Comparison of ENCODE assay signal across 8 cellular contexts in genomic region chr1:151251656-151252470, GRCh38. TPM values are rescaled to one million over a fixed set of nuclear protein-coding genes. Genes with fewer than 3 reads are reported as not detected.
DNase-seq lines count a peak whose midpoint lies in the region; ATAC-seq and TF ChIP-seq lines count a peak whose summit lies in the region.

No MANE protein-coding gene starts in this region.

- H3K9me3 Mint-ChIP-seq in activated CD8-positive, alpha-beta T cell treated with anti-CD3 and anti-CD28 coated beads for 36 hours: no peaks in the 10 kb centered on the region
- H3K9me3 Mint-ChIP-seq in endothelial cell (ENCODE audit: unreplicated experiment): no peaks in the 10 kb centered on the region

- H3K36me3 Mint-ChIP-seq in activated CD8-positive, alpha-beta T cell treated with anti-CD3 and anti-CD28 coated beads for 36 hours (ENCODE audit: low read depth): peaks cover 21% of the 10 kb centered on the region
- peaks cover 15% of the 10 kb centered on the region for H3K36me3 Mint-ChIP-seq in endothelial cell (ENCODE audit: low read depth, unreplicated experiment)

- no peaks in the 10 kb centered on the region for H3K27me3 Mint-ChIP-seq in activated CD8-positive, alpha-beta T cell treated with anti-CD3 and anti-CD28 coated beads for 36 hours
- peaks cover 3% of the 10 kb centered on the region for H3K27me3 Mint-ChIP-seq in endothelial cell (ENCODE audit: unreplicated experiment)

- CTCF ChIA-PET in activated CD8-positive, alpha-beta T cell treated with anti-CD3 and anti-CD28 coated beads for 36 hours (lab: Charles Lee): interaction anchor here (0.7 to 2.9 kb wide), 41 partner anchors 9 to 226 kb away, joined by 3 to 28 read pairs (median 5); partner anchors contain the start of genes PI4KB, TMOD4, TNFAIP8L2 and VPS72

- peak overlapping the region; percentile 34 for H3K27ac Mint-ChIP-seq in activated CD8-positive, alpha-beta T cell treated with anti-CD3 and anti-CD28 coated beads for 36 hours
- H3K27ac Mint-ChIP-seq in endothelial cell (ENCODE audit: unreplicated experiment): peak overlapping the region; percentile 64

- intact Hi-C loops in activated CD8-positive, alpha-beta T cell treated with anti-CD3 and anti-CD28 coated beads for 36 hours (cut with micrococcal nuclease): loop anchor here (5.0 kb wide), 1 partner anchor 55 kb away; the partner anchor contains the start of gene PIP5K1A

- POLR2A ChIA-PET in activated CD8-positive, alpha-beta T cell treated with anti-CD3 and anti-CD28 coated beads for 36 hours (lab: Charles Lee): interaction anchor here (0.5 to 2.0 kb wide), 5 partner anchors 30 to 202 kb away, joined by 3 to 6 read pairs (median 3); partner anchors contain the start of genes TNFAIP8L2 and ZNF687

- ATAC-seq in activated CD8-positive, alpha-beta T cell treated with anti-CD3 and anti-CD28 coated beads for 36 hours: peak; percentile 57
- no peak for ATAC-seq in HG03025 (IDR thresholded peaks at IDR 0.05; ENCODE audit: low FRiP score, unreplicated experiment)

- H3K4me1 Mint-ChIP-seq in activated CD8-positive, alpha-beta T cell treated with anti-CD3 and anti-CD28 coated beads for 36 hours (ENCODE audit: low read depth): peaks cover 13% of the 10 kb centered on the region
- peaks cover 10% of the 10 kb centered on the region for H3K4me1 Mint-ChIP-seq in endothelial cell (ENCODE audit: unreplicated experiment)

- DNase-seq in Daoy (ENCODE audit: low read depth) (peak; percentile 69), HuH-7 (ENCODE audit: low spot score) (peak; percentile 74), NOMO-1 (lab: John Stamatoyannopoulos, UW; ENCODE audit: unreplicated experiment in 2 of 2) (peak; percentile 17 to 83), endothelial cell (ENCODE audit: low spot score) (peak; percentile 31), myocyte (ENCODE audit: low read depth) (peak; percentile 68)
- peak; percentile 89 for DNase-seq in activated CD8-positive, alpha-beta T cell treated with anti-CD3 and anti-CD28 coated beads for 36 hours
- DNase-seq in stimulated activated CD8-positive, alpha-beta memory T cell treated with anti-CD3 and anti-CD28 coated beads, Interleukin-7, amount 100 ng/mL, for 4 hours (ENCODE audit: low read depth in 2 of 2): peak; percentile 41 to 48

- no peak overlapping the region for H3K4me3 Mint-ChIP-seq in activated CD8-positive, alpha-beta T cell treated with anti-CD3 and anti-CD28 coated beads for 36 hours
- no peak overlapping the region for H3K4me3 Mint-ChIP-seq in endothelial cell (ENCODE audit: unreplicated experiment)

- peak; percentile 89 for TF ChIP-seq CTCF in activated CD8-positive, alpha-beta T cell treated with anti-CD3 and anti-CD28 coated beads for 36 hours (IDR thresholded peaks at IDR 0.05)
- peak; percentile 84 for TF ChIP-seq CTCF in endothelial cell (IDR thresholded peaks at IDR 0.05; ENCODE audit: unreplicated experiment)

RNA-seq across cellular contexts. Expression of gene PSMD4, which starts 2.7 kb away (rescaled TPM):
- 412 and 482 TPM in 2 replicates for total RNA-seq in Daoy (2014; rRNA removed; shearing (Covaris generic))
- total RNA-seq in activated CD8-positive, alpha-beta T cell treated with anti-CD3 and anti-CD28 coated beads for 36 hours: 100 to 1,000 TPM; 203 to 214 TPM
- 186 TPM for total RNA-seq in endothelial cell (ENCODE audit: unreplicated experiment)
- 144 and 179 TPM in 2 replicates for total RNA-seq in myocyte
- 261 TPM for polyA plus RNA-seq in myocyte (2012)

RNA-seq across cellular contexts. Expression of gene ZNF687, which starts 30.2 kb away (rescaled TPM):
- total RNA-seq in Daoy (2014; rRNA removed; shearing (Covaris generic)): 11.4 and 11.9 TPM in 2 replicates
- total RNA-seq in activated CD8-positive, alpha-beta T cell treated with anti-CD3 and anti-CD28 coated beads for 36 hours: 10 to 100 TPM; 27.3 to 29.5 TPM
- total RNA-seq in endothelial cell (ENCODE audit: unreplicated experiment) (29.9 TPM), myocyte (17.3 and 21.5 TPM in 2 replicates)
- 16.8 TPM for polyA plus RNA-seq in myocyte (2012)

RNA-seq across cellular contexts. Expression of gene PIP5K1A, which starts 53.5 kb away (rescaled TPM):
- 19.6 and 30.9 TPM in 2 replicates for total RNA-seq in Daoy (2014; rRNA removed; shearing (Covaris generic))
- 10 to 100 TPM; 63.1 to 66.1 TPM for total RNA-seq in activated CD8-positive, alpha-beta T cell treated with anti-CD3 and anti-CD28 coated beads for 36 hours
- total RNA-seq in endothelial cell (ENCODE audit: unreplicated experiment) (75.9 TPM), myocyte (34.2 and 40.4 TPM in 2 replicates)
- polyA plus RNA-seq in myocyte (2012): 39.2 TPM

Comparison
In these comparisons a context has a peak if more than half of its experiments do, and no peak if none do; other contexts are left out.
1. DNase-seq: peak in every context shown above with its lines; median percentile 89 in activated CD8-positive, alpha-beta T cell treated with anti-CD3 and anti-CD28 coated beads for 36 hours; 74 in HuH-7; 69 in Daoy; 68 in myocyte; 50 in NOMO-1; 44 in stimulated activated CD8-positive, alpha-beta memory T cell treated with anti-CD3 and anti-CD28 coated beads, Interleukin-7, amount 100 ng/mL, for 4 hours; 31 in endothelial cell.